1 cellular context compared by ENCODE assay signal in genomic region chr2:231674587-231675334, GRCh38.
TF ChIP-seq lines count a peak whose summit lies in the region.

No MANE protein-coding gene starts in this region.

TF ChIP-seq in HepG2, 621 proteins besides CTCF, POLR2A, EP300 and RAD21 (continued from another document):
- TF ChIP-seq PRDM10 (CRISPR knock-in tag; IDR thresholded peaks at IDR 0.05; ENCODE audit: low read depth) (no peak), SOX13 (IDR thresholded peaks at IDR 0.05) (no peak), SOX13 (CRISPR knock-in tag; conservative IDR thresholded peaks at IDR 0.05 in 1 of 2, IDR thresholded peaks at IDR 0.05 in 1 of 2) (no peak), ZBTB38 (CRISPR knock-in tag; IDR thresholded peaks at IDR 0.05) (0 out of 2 replicates have a peak, but pooled peaks have one; percentile 37), RBFOX2 (IDR thresholded peaks at IDR 0.05; ENCODE audit: low read depth, low read length) (no peak), EED (CRISPR knock-in tag; IDR thresholded peaks at IDR 0.05) (0 out of 2 replicates have a peak, but pooled peaks have one; percentile 44), ZNF10 (CRISPR knock-in tag; IDR thresholded peaks at IDR 0.05; ENCODE audit: borderline replicate concordance, low read depth) (no peak), SP2 (CRISPR knock-in tag; IDR thresholded peaks at IDR 0.05) (no peak), ZBTB7B (CRISPR knock-in tag; IDR thresholded peaks at IDR 0.05) (peak; percentile 60; the same call in 1 of the 2 replicates)
